ENCODE assay signal across 40 cellular contexts in genomic region chr19:35542209-35542608, GRCh38. TPM values are rescaled to one million over a fixed set of nuclear protein-coding genes. Genes with fewer than 3 reads are reported as not detected.
"Had no signal": no experiment of that assay in that cellular context is flagged by ENCODE, and none has a peak within 500 bp of the region (broad histone marks: within the 10 kb centered on the region; RNA-seq: fewer than 3 reads in every experiment).

No MANE protein-coding gene starts in this region.

- H3K9me3 ChIP-seq: adrenal gland, body of pancreas, breast epithelium had no signal

- DNase-seq: activated B cell treated with CpG ODN at 0.5 μM for 24 hours; activated CD4-positive, alpha-beta memory T cell treated with anti-CD3 and anti-CD28 coated beads for 36 hours; activated CD4-positive, alpha-beta T cell treated with anti-CD3 and anti-CD28 coated beads for 4 hours; activated CD4-positive, alpha-beta T cell treated with anti-CD3 and anti-CD28 coated beads, Interleukin-2, amount 10 ng/mL, durations not matched to agents 24 days and 14 days; activated CD4-positive, alpha-beta T cell treated with anti-CD3 and anti-CD28 coated beads, Interleukin-2, amount 50 U/mL, for 1 hour; activated CD4-positive, alpha-beta T cell treated with anti-CD3 and anti-CD28 coated beads, Interleukin-2, amount 50 U/mL, for 4 hours; activated CD4-positive, CD25-positive, alpha-beta regulatory T cell treated with anti-CD3 and anti-CD28 coated beads, Interleukin-2, amount 50 U/mL, for 72 hours; activated CD8-positive, alpha-beta memory T cell treated with anti-CD3 and anti-CD28 coated beads, Interleukin-2, amount 50 U/mL, for 4 hours; activated CD8-positive, alpha-beta T cell treated with anti-CD3 and anti-CD28 coated beads for 36 hours; activated effector memory CD4-positive, alpha-beta T cell treated with anti-CD3 and anti-CD28 coated beads, Interleukin-2, amount 50 U/mL, for 16 hours; activated gamma-delta T cell treated with Interleukin-2 at 50 U/mL for 16 hours; activated naive CD4-positive, alpha-beta T cell; activated naive CD4-positive, alpha-beta T cell treated with anti-CD3 and anti-CD28 coated beads for 36 hours; activated naive CD4-positive, alpha-beta T cell treated with anti-CD3 and anti-CD28 coated beads, Interleukin-2, amount 50 U/mL, for 16 hours; activated naive CD8-positive, alpha-beta T cell treated with anti-CD3 and anti-CD28 coated beads for 36 hours; activated T-cell treated with anti-CD3 and anti-CD28 coated beads for 4 hours; activated T-cell treated with anti-CD3 and anti-CD28 coated beads, Interleukin-2, amount 50 U/mL, for 1 hour; activated T-cell treated with anti-CD3 and anti-CD28 coated beads, Interleukin-2, amount 50 U/mL, for 4 hours; activated T-cell treated with anti-CD3 and anti-CD28 coated beads, Interleukin-2, amount 50 U/mL, for 72 hours; adrenal gland; amniotic stem cell; aorta; body of pancreas; brain microvascular endothelial cell; caudate nucleus; cerebellar nuclear complex; T-helper 1 cell; T-helper 2 cell; T-helper 9 cell had no signal

- H3K27me3 ChIP-seq: adrenal gland, body of pancreas, brain microvascular endothelial cell, breast epithelium had no signal

- H3K36me3 ChIP-seq: brain microvascular endothelial cell, breast epithelium had no signal

- H3K4me3 Mint-ChIP-seq: activated CD4-positive, alpha-beta memory T cell treated with anti-CD3 and anti-CD28 coated beads for 36 hours; activated CD8-positive, alpha-beta T cell treated with anti-CD3 and anti-CD28 coated beads for 36 hours; activated naive CD4-positive, alpha-beta T cell treated with anti-CD3 and anti-CD28 coated beads for 36 hours; activated naive CD8-positive, alpha-beta T cell treated with anti-CD3 and anti-CD28 coated beads for 36 hours; activated T-cell treated with anti-CD3 and anti-CD28 coated beads, Interleukin-2, amount 50 U/mL, for 4 hours; activated T-cell treated with anti-CD3 and anti-CD28 coated beads, Interleukin-2, amount 50 U/mL, for 72 hours; activated T-helper 1 cell treated with anti-CD3 and anti-CD28 coated beads, Interleukin-12 subunit alpha, Interleukin-12 subunit beta, Interleukin-2, Interleukin-4 antibody, amounts not matched to agents 30 ng/mL and 10 ng/mL and 1 ng/mL, durations not matched to agents 14 hours and 24 hours and 36 hours; activated T-helper 17 cell treated with anti-CD3 and anti-CD28 coated beads, Interleukin-2, amount 50 U/mL, for 72 hours; central memory CD8-positive, alpha-beta T cell; T-helper 1 cell treated with Interleukin-12 subunit alpha and Interleukin-12 subunit beta and Interleukin-4 antibody, amounts not matched to agents 30 μg/mL and 1 μg/mL, for 36 hours had no signal

- H3K27me3 Mint-ChIP-seq: activated B cell treated with CpG ODN at 0.5 μM for 24 hours; activated CD4-positive, alpha-beta memory T cell treated with anti-CD3 and anti-CD28 coated beads for 36 hours; activated CD4-positive, alpha-beta T cell treated with anti-CD3 and anti-CD28 coated beads, Interleukin-2, amount 10 ng/mL, durations not matched to agents 24 days and 14 days; activated CD8-positive, alpha-beta T cell treated with anti-CD3 and anti-CD28 coated beads for 36 hours; activated naive CD8-positive, alpha-beta T cell treated with anti-CD3 and anti-CD28 coated beads for 36 hours; activated T-helper 17 cell treated with anti-CD3 and anti-CD28 coated beads, Interleukin-2, amount 50 U/mL, for 72 hours; central memory CD8-positive, alpha-beta T cell had no signal

- H3K4me3 ChIP-seq: adrenal gland, body of pancreas, breast epithelium had no signal

- H3K27ac Mint-ChIP-seq: activated B cell treated with CpG ODN at 0.5 μM for 24 hours; activated CD4-positive, alpha-beta memory T cell treated with anti-CD3 and anti-CD28 coated beads for 36 hours; activated CD4-positive, alpha-beta T cell treated with anti-CD3 and anti-CD28 coated beads, Interleukin-2, amount 10 ng/mL, durations not matched to agents 24 days and 14 days; activated CD8-positive, alpha-beta T cell treated with anti-CD3 and anti-CD28 coated beads for 36 hours; activated naive CD4-positive, alpha-beta T cell treated with anti-CD3 and anti-CD28 coated beads for 36 hours; activated naive CD4-positive, alpha-beta T cell treated with anti-CD3 and anti-CD28 coated beads, Interleukin-2, amount 50 U/mL, for 72 hours; activated naive CD8-positive, alpha-beta T cell treated with anti-CD3 and anti-CD28 coated beads for 36 hours; activated T-cell treated with anti-CD3 and anti-CD28 coated beads, Interleukin-2, amount 50 U/mL, for 72 hours; activated T-helper 1 cell treated with anti-CD3 and anti-CD28 coated beads, Interleukin-12 subunit alpha, Interleukin-12 subunit beta, Interleukin-2, Interleukin-4 antibody, amounts not matched to agents 30 ng/mL and 10 ng/mL and 1 ng/mL, durations not matched to agents 14 hours and 24 hours and 36 hours; activated T-helper 17 cell treated with anti-CD3 and anti-CD28 coated beads, Interleukin-2, amount 50 U/mL, for 72 hours; T-helper 1 cell treated with Interleukin-12 subunit alpha and Interleukin-12 subunit beta and Interleukin-4 antibody, amounts not matched to agents 30 μg/mL and 1 μg/mL, for 36 hours; T-helper 2 cell treated with Interferon-gamma antibody and Interleukin-4, amounts not matched to agents 5 μg/mL and 100 μg/mL, for 36 hours had no signal

- FAIRE-seq: astrocyte, TTC549 had no signal

- H3K27ac ChIP-seq: adrenal gland, body of pancreas, brain microvascular endothelial cell, breast epithelium, VCaP had no signal

- H3K9me3 Mint-ChIP-seq: activated B cell treated with CpG ODN at 0.5 μM for 24 hours; activated CD4-positive, alpha-beta memory T cell treated with anti-CD3 and anti-CD28 coated beads for 36 hours; activated CD4-positive, alpha-beta T cell treated with anti-CD3 and anti-CD28 coated beads, Interleukin-2, amount 10 ng/mL, durations not matched to agents 24 days and 14 days; activated CD8-positive, alpha-beta T cell treated with anti-CD3 and anti-CD28 coated beads for 36 hours; activated naive CD4-positive, alpha-beta T cell treated with anti-CD3 and anti-CD28 coated beads for 36 hours; activated naive CD4-positive, alpha-beta T cell treated with anti-CD3 and anti-CD28 coated beads, Interleukin-2, amount 50 U/mL, for 72 hours; activated naive CD8-positive, alpha-beta T cell treated with anti-CD3 and anti-CD28 coated beads for 36 hours; activated T-cell treated with anti-CD3 and anti-CD28 coated beads, Interleukin-2, amount 50 U/mL, for 4 hours; activated T-cell treated with anti-CD3 and anti-CD28 coated beads, Interleukin-2, amount 50 U/mL, for 72 hours; activated T-helper 1 cell treated with anti-CD3 and anti-CD28 coated beads, Interleukin-12 subunit alpha, Interleukin-12 subunit beta, Interleukin-2, Interleukin-4 antibody, amounts not matched to agents 30 ng/mL and 10 ng/mL and 1 ng/mL, durations not matched to agents 14 hours and 24 hours and 36 hours; activated T-helper 17 cell treated with anti-CD3 and anti-CD28 coated beads, Interleukin-2, amount 50 U/mL, for 72 hours; central memory CD8-positive, alpha-beta T cell; T-helper 1 cell treated with Interleukin-12 subunit alpha and Interleukin-12 subunit beta and Interleukin-4 antibody, amounts not matched to agents 30 μg/mL and 1 μg/mL, for 36 hours; T-helper 2 cell treated with Interferon-gamma antibody and Interleukin-4, amounts not matched to agents 5 μg/mL and 100 μg/mL, for 36 hours had no signal

- ATAC-seq: activated CD8-positive, alpha-beta T cell treated with anti-CD3 and anti-CD28 coated beads for 36 hours; activated naive CD4-positive, alpha-beta T cell treated with anti-CD3 and anti-CD28 coated beads, Interleukin-2, amount 50 U/mL, for 72 hours; activated T-cell treated with anti-CD3 and anti-CD28 coated beads, Interleukin-2, amount 50 U/mL, for 4 hours; activated T-cell treated with anti-CD3 and anti-CD28 coated beads, Interleukin-2, amount 50 U/mL, for 72 hours; activated T-helper 17 cell treated with anti-CD3 and anti-CD28 coated beads, Interleukin-2, amount 50 U/mL, for 72 hours; body of pancreas had no signal

- H3K4me1 Mint-ChIP-seq: activated T-helper 17 cell treated with anti-CD3 and anti-CD28 coated beads, Interleukin-2, amount 50 U/mL, for 72 hours had no signal

RNA-seq across cellular contexts. Expression of gene GAPDHS, which starts 9.0 kb away (rescaled TPM):
- total RNA-seq: activated B cell treated with CpG ODN at 0.5 μM for 24 hours; activated CD4-positive, alpha-beta memory T cell treated with anti-CD3 and anti-CD28 coated beads for 36 hours; activated CD4-positive, alpha-beta T cell treated with anti-CD3 and anti-CD28 coated beads, Interleukin-2, amount 10 ng/mL, durations not matched to agents 24 days and 14 days; activated CD8-positive, alpha-beta memory T cell treated with anti-CD3 and anti-CD28 coated beads for 36 hours; activated CD8-positive, alpha-beta T cell treated with anti-CD3 and anti-CD28 coated beads for 36 hours; activated naive CD4-positive, alpha-beta T cell treated with anti-CD3 and anti-CD28 coated beads for 36 hours; activated naive CD4-positive, alpha-beta T cell treated with anti-CD3 and anti-CD28 coated beads, Interleukin-2, amount 50 U/mL, for 72 hours; activated naive CD8-positive, alpha-beta T cell treated with anti-CD3 and anti-CD28 coated beads for 36 hours; activated T-cell treated with anti-CD3 and anti-CD28 coated beads, Interleukin-2, amount 50 U/mL, for 4 hours; activated T-cell treated with anti-CD3 and anti-CD28 coated beads, Interleukin-2, amount 50 U/mL, for 72 hours; activated T-helper 1 cell treated with anti-CD3 and anti-CD28 coated beads, Interleukin-12 subunit alpha, Interleukin-12 subunit beta, Interleukin-2, Interleukin-4 antibody, amounts not matched to agents 30 ng/mL and 10 ng/mL and 1 ng/mL, durations not matched to agents 14 hours and 24 hours and 36 hours; activated T-helper 17 cell treated with anti-CD3 and anti-CD28 coated beads, Interleukin-2, amount 50 U/mL, for 72 hours; adrenal gland; aorta; astrocyte; body of pancreas; breast epithelium had no signal
- polyA plus RNA-seq: adrenal gland, aorta had no signal

RNA-seq across cellular contexts. Expression of gene SBSN, which starts 14.1 kb away (rescaled TPM):
- total RNA-seq: activated B cell treated with CpG ODN at 0.5 μM for 24 hours; activated CD4-positive, alpha-beta T cell treated with anti-CD3 and anti-CD28 coated beads, Interleukin-2, amount 10 ng/mL, durations not matched to agents 24 days and 14 days; activated CD8-positive, alpha-beta memory T cell treated with anti-CD3 and anti-CD28 coated beads for 36 hours; activated CD8-positive, alpha-beta T cell treated with anti-CD3 and anti-CD28 coated beads for 36 hours; activated naive CD4-positive, alpha-beta T cell treated with anti-CD3 and anti-CD28 coated beads for 36 hours; activated naive CD4-positive, alpha-beta T cell treated with anti-CD3 and anti-CD28 coated beads, Interleukin-2, amount 50 U/mL, for 72 hours; activated naive CD8-positive, alpha-beta T cell treated with anti-CD3 and anti-CD28 coated beads for 36 hours; activated T-cell treated with anti-CD3 and anti-CD28 coated beads, Interleukin-2, amount 50 U/mL, for 4 hours; activated T-helper 1 cell treated with anti-CD3 and anti-CD28 coated beads, Interleukin-12 subunit alpha, Interleukin-12 subunit beta, Interleukin-2, Interleukin-4 antibody, amounts not matched to agents 30 ng/mL and 10 ng/mL and 1 ng/mL, durations not matched to agents 14 hours and 24 hours and 36 hours; activated T-helper 17 cell treated with anti-CD3 and anti-CD28 coated beads, Interleukin-2, amount 50 U/mL, for 72 hours; adrenal gland; aorta; body of pancreas; breast epithelium had no signal

RNA-seq across cellular contexts. Expression of gene ATP4A, which starts 21.2 kb away (rescaled TPM):
- total RNA-seq: activated B cell treated with CpG ODN at 0.5 μM for 24 hours; activated CD4-positive, alpha-beta memory T cell treated with anti-CD3 and anti-CD28 coated beads for 36 hours; activated CD4-positive, alpha-beta T cell treated with anti-CD3 and anti-CD28 coated beads, Interleukin-2, amount 10 ng/mL, durations not matched to agents 24 days and 14 days; activated CD8-positive, alpha-beta memory T cell treated with anti-CD3 and anti-CD28 coated beads for 36 hours; activated CD8-positive, alpha-beta T cell treated with anti-CD3 and anti-CD28 coated beads for 36 hours; activated naive CD4-positive, alpha-beta T cell treated with anti-CD3 and anti-CD28 coated beads for 36 hours; activated naive CD4-positive, alpha-beta T cell treated with anti-CD3 and anti-CD28 coated beads, Interleukin-2, amount 50 U/mL, for 72 hours; activated naive CD8-positive, alpha-beta T cell treated with anti-CD3 and anti-CD28 coated beads for 36 hours; activated T-cell treated with anti-CD3 and anti-CD28 coated beads, Interleukin-2, amount 50 U/mL, for 4 hours; activated T-cell treated with anti-CD3 and anti-CD28 coated beads, Interleukin-2, amount 50 U/mL, for 72 hours; activated T-helper 1 cell treated with anti-CD3 and anti-CD28 coated beads, Interleukin-12 subunit alpha, Interleukin-12 subunit beta, Interleukin-2, Interleukin-4 antibody, amounts not matched to agents 30 ng/mL and 10 ng/mL and 1 ng/mL, durations not matched to agents 14 hours and 24 hours and 36 hours; activated T-helper 17 cell treated with anti-CD3 and anti-CD28 coated beads, Interleukin-2, amount 50 U/mL, for 72 hours; aorta; astrocyte; breast epithelium had no signal
- polyA plus RNA-seq: aorta had no signal

RNA-seq across cellular contexts. Expression of gene DMKN, which starts 28.8 kb away (rescaled TPM):
- total RNA-seq: activated CD4-positive, alpha-beta T cell treated with anti-CD3 and anti-CD28 coated beads, Interleukin-2, amount 10 ng/mL, durations not matched to agents 24 days and 14 days; activated T-helper 1 cell treated with anti-CD3 and anti-CD28 coated beads, Interleukin-12 subunit alpha, Interleukin-12 subunit beta, Interleukin-2, Interleukin-4 antibody, amounts not matched to agents 30 ng/mL and 10 ng/mL and 1 ng/mL, durations not matched to agents 14 hours and 24 hours and 36 hours had no signal
